Comparison of ENCODE assay signal across 1 cellular context in the genomic region with DNA sequence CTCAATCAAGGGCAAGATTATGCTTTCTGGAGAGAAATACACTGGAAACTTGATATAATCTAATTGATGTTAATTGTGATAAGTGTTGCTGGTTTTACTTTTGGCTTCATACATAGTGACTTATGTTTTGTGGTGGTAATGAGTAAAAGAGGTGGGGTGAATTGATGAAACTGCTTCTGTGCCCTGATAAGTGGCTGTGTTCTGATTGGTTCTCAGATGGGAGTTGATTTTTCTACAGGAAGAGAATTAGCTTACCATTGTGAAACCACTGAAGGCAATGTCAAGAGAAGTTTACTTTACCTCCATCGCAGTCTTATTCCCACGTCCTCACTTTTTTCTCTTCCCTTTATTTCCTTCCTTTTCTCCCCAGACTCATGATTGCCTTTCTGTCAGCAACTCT.
TF ChIP-seq lines count a peak whose summit lies in the region.

No MANE protein-coding gene starts in this region.

TF ChIP-seq in SK-N-SH, 30 proteins besides CTCF, POLR2A, EP300 and RAD21 (continued from another document):
- TF ChIP-seq, protein P1, sequence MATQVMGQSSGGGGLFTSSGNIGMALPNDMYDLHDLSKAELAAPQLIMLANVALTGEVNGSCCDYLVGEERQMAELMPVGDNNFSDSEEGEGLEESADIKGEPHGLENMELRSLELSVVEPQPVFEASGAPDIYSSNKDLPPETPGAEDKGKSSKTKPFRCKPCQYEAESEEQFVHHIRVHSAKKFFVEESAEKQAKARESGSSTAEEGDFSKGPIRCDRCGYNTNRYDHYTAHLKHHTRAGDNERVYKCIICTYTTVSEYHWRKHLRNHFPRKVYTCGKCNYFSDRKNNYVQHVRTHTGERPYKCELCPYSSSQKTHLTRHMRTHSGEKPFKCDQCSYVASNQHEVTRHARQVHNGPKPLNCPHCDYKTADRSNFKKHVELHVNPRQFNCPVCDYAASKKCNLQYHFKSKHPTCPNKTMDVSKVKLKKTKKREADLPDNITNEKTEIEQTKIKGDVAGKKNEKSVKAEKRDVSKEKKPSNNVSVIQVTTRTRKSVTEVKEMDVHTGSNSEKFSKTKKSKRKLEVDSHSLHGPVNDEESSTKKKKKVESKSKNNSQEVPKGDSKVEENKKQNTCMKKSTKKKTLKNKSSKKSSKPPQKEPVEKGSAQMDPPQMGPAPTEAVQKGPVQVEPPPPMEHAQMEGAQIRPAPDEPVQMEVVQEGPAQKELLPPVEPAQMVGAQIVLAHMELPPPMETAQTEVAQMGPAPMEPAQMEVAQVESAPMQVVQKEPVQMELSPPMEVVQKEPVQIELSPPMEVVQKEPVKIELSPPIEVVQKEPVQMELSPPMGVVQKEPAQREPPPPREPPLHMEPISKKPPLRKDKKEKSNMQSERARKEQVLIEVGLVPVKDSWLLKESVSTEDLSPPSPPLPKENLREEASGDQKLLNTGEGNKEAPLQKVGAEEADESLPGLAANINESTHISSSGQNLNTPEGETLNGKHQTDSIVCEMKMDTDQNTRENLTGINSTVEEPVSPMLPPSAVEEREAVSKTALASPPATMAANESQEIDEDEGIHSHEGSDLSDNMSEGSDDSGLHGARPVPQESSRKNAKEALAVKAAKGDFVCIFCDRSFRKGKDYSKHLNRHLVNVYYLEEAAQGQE (IDR thresholded peaks at IDR 0.05; ENCODE audit: low read depth, low read length): no peak
- no peak for TF ChIP-seq NRF1 (IDR thresholded peaks at IDR 0.05; ENCODE audit: low read depth, low read length)
- no peak for TF ChIP-seq FOXM1 (IDR thresholded peaks at IDR 0.05; ENCODE audit: low read depth)
- no peak for TF ChIP-seq TEAD4 (IDR thresholded peaks at IDR 0.05; ENCODE audit: borderline replicate concordance, insufficient read depth)
- TF ChIP-seq ELF1 (IDR thresholded peaks at IDR 0.05): no peak
- TF ChIP-seq, protein P2, sequence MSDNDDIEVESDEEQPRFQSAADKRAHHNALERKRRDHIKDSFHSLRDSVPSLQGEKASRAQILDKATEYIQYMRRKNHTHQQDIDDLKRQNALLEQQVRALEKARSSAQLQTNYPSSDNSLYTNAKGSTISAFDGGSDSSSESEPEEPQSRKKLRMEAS (IDR thresholded peaks at IDR 0.05; ENCODE audit: low read depth): no peak
- TF ChIP-seq MXI1 (IDR thresholded peaks at IDR 0.05; ENCODE audit: low read depth, low read length): no peak
- TF ChIP-seq GABPA (IDR thresholded peaks at IDR 0.05; ENCODE audit: low read depth): no peak
- TF ChIP-seq SIN3A (IDR thresholded peaks at IDR 0.05; ENCODE audit: borderline replicate concordance, low read depth, low read length): no peak
- no peak for TF ChIP-seq MEF2A (IDR thresholded peaks at IDR 0.05; ENCODE audit: borderline replicate concordance, low read depth)
- TF ChIP-seq, protein P3, sequence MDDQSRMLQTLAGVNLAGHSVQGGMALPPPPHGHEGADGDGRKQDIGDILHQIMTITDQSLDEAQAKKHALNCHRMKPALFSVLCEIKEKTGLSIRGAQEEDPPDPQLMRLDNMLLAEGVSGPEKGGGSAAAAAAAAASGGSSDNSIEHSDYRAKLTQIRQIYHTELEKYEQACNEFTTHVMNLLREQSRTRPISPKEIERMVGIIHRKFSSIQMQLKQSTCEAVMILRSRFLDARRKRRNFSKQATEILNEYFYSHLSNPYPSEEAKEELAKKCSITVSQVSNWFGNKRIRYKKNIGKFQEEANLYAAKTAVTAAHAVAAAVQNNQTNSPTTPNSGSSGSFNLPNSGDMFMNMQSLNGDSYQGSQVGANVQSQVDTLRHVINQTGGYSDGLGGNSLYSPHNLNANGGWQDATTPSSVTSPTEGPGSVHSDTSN (IDR thresholded peaks at IDR 0.05): no peak
- TF ChIP-seq TAF1 (IDR thresholded peaks at IDR 0.05; ENCODE audit: borderline replicate concordance, low read depth, low read length): no peak
- TF ChIP-seq, protein P4, sequence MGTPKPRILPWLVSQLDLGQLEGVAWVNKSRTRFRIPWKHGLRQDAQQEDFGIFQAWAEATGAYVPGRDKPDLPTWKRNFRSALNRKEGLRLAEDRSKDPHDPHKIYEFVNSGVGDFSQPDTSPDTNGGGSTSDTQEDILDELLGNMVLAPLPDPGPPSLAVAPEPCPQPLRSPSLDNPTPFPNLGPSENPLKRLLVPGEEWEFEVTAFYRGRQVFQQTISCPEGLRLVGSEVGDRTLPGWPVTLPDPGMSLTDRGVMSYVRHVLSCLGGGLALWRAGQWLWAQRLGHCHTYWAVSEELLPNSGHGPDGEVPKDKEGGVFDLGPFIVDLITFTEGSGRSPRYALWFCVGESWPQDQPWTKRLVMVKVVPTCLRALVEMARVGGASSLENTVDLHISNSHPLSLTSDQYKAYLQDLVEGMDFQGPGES (IDR thresholded peaks at IDR 0.05; ENCODE audit: low read depth, low read length): no peak
TF ChIP-seq in SK-N-SH: peak in this region for 0.
